In the genomic region with DNA sequence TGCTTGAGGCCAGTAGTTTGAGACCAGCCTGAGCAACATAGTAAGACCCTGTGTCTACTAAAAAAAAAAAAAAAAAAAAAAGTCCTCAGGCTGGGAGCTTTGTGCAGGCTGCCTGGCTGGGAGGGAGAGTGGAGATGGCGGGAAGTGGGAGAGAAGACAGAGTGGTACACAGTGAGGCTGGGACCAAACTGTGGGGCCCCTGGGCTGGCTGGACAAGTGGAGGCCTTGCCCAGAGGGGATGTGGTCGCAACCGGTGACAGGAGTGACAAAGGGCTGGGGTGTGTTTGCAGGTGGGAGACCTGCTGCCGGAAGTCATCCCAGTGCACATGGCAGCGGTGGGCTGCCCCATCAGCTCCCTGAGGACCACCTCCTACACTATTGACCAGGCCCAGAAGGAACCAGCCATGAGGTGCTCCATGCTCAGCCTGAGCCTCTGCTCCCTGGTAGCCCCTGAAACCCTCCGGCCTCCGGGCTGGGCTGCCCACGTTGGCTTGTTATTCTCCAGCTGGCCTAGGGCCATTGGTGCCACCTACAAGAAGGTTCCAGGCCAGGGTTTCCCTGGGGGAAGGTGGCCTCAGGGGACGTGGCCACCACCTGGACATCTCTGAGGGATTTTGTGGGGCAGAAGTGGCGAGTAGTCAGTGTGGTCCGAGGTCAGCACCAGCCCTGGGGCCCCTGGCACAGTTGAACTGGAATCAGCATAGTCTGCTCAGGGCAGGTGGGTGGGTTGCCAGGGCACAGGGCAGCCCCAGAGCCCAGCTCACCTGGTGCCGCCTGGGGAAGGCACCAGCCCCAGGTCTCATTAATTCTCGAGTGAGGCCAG, we compare ENCODE assay signal across 1 cellular context.
TF ChIP-seq lines count a peak whose summit lies in the region.

No MANE protein-coding gene starts in this region.

TF ChIP-seq in HEK293T, 16 proteins besides CTCF, POLR2A, EP300 and RAD21 (continued from another document):
- TF ChIP-seq SP1 (IDR thresholded peaks at IDR 0.05) (no peak), ZNF384 (IDR thresholded peaks at IDR 0.05) (no peak), ARNT (IDR thresholded peaks at IDR 0.05) (no peak), FOXK2 (IDR thresholded peaks at IDR 0.05) (no peak), FOXA1 (IDR thresholded peaks at IDR 0.05) (no peak), HDGF (IDR thresholded peaks at IDR 0.05; ENCODE audit: borderline replicate concordance) (no peak), SUZ12 (IDR thresholded peaks at IDR 0.05) (no peak), ELF4 (IDR thresholded peaks at IDR 0.05) (no peak), CTBP1 (IDR thresholded peaks at IDR 0.05; ENCODE audit: borderline replicate concordance) (no peak)
